Comparison of ENCODE assay signal across 9 cellular contexts in the genomic region with DNA sequence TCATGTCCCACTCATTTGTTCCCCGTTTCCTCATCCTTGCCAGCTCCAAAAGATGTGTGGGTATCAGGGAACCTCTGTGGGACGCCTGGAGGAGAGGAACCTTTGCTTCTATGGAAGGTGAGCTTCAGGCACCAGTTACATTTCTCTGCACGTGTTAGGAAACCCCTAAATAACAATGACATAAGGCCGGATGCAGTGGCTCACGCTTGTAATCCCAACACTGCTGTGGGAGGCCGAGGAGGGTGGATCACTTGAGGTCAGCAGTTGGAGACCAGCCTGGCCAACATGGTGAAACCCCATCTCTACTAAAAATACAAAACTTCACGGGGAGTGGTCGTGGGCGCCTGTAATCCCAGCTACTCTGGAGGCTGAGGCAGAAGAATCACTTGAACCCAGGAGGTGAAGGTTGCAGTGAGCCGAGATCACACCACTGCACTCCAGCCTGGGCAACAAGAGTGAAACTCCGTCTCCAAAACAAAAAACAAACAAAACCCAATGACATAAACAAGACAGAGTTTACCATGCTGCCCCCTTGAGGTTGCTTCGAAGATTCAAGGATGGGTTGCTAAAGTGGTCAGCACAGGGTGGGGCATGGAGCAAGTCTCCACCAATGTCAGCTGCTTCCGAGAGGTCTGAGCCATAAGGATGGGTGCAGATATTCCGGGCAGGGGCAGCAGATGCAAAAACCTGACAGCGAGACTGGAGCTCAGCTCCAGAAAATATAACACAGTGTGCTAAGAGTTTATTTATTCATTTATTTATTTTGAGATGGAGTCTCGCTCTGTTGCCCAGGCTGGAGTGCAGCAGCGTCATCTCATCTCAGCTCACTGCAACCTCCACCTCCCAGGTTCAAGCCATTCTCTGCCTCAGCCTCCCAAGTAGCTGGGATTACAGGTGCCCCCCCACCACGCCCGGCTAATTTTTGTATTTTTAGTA. TPM values are rescaled to one million over a fixed set of nuclear protein-coding genes. Genes with fewer than 3 reads are reported as not detected.
DNase-seq lines count a peak whose midpoint lies in the region; ATAC-seq and TF ChIP-seq lines count a peak whose summit lies in the region.
"Not testable (repeated sequence)": the region's sequence is repeated elsewhere in the genome, so short reads cannot be mapped to it uniquely, and the experiment has no call there.
"Had no signal": no experiment of that assay in that cellular context is flagged by ENCODE, and none has a peak within 500 bp of the region (broad histone marks: within the 10 kb centered on the region; RNA-seq: fewer than 3 reads in every experiment).

No MANE protein-coding gene starts in this region.

- POLR2A ChIA-PET in CD4-positive, alpha-beta T cell (lab: Charles Lee) = interaction anchor here (0.7 to 1.9 kb wide), 2 partner anchors 11 to 305 kb away, joined by 3 to 8 read pairs; a partner anchor contains a TSS

- H3K4me3 ChIP-seq in SU-DHL-6 (ENCODE audit: insufficient read depth, low read length, poor library complexity, severe bottlenecking); fibroblast of pulmonary artery (replicated peaks; ENCODE audit: low read depth, low read length): not testable (repeated sequence)

- H3K4me3 Mint-ChIP-seq in CD4-positive, alpha-beta T cell; activated naive CD8-positive, alpha-beta T cell treated with anti-CD3 and anti-CD28 coated beads, Interleukin-2, amount 50 U/mL, for 24 hours: not testable (repeated sequence)

- peaks cover 80% of the 10 kb centered on the region for H3K36me3 Mint-ChIP-seq in CD4-positive, alpha-beta T cell (ENCODE audit: low read depth)
- H3K36me3 Mint-ChIP-seq in activated naive CD8-positive, alpha-beta T cell treated with anti-CD3 and anti-CD28 coated beads, Interleukin-2, amount 50 U/mL, for 24 hours (ENCODE audit: low read depth) = peaks cover 37% of the 10 kb centered on the region

- H3K9me2 ChIP-seq in SU-DHL-6 (replicated peaks; ENCODE audit: insufficient read depth, low read length) = not testable (repeated sequence)

- H3K4me2 ChIP-seq in SU-DHL-6 (ENCODE audit: low read depth, low read length, poor library complexity, severe bottlenecking) = peak overlapping the region; percentile 20

- peak in 7 of 10 experiments; percentile 18 to 30 (median 23) for DNase-seq in CD4-positive, alpha-beta T cell
- peak; percentile 58 for DNase-seq in NCI-H146 (lab: John Stamatoyannopoulos, UW)
- not testable (repeated sequence) for DNase-seq in activated naive CD8-positive, alpha-beta T cell treated with anti-CD3 and anti-CD28 coated beads, Interleukin-2, amount 50 U/mL, for 24 hours
- peak; percentile 88 for DNase-seq in fibroblast of pulmonary artery (ENCODE audit: low read depth)
- peak; percentile 73 to 85 for DNase-seq in lung microvascular endothelial cell (ENCODE audit: low read depth in 2 of 2)
- peak; percentile 19 for DNase-seq in stimulated activated CD8-positive, alpha-beta memory T cell treated with anti-CD3 and anti-CD28 coated beads, Interleukin-4, amount 100 ng/mL, for 24 hours (ENCODE audit: low read depth)

- peak overlapping the region; percentile 49 for H2AFZ ChIP-seq in SU-DHL-6 (ENCODE audit: low read depth, low read length, severe bottlenecking)

- H3K4me1 Mint-ChIP-seq in CD4-positive, alpha-beta T cell (ENCODE audit: low read depth) = peaks cover 12% of the 10 kb centered on the region
- not testable (repeated sequence) for H3K4me1 Mint-ChIP-seq in activated naive CD8-positive, alpha-beta T cell treated with anti-CD3 and anti-CD28 coated beads, Interleukin-2, amount 50 U/mL, for 24 hours

- H3K9ac ChIP-seq in SU-DHL-6 (ENCODE audit: low read length) = 0 out of 2 replicates have a peak overlapping the region, but pooled peaks have one; percentile 13

- H3K36me3 ChIP-seq in SU-DHL-6 (ENCODE audit: low read length) = not testable (repeated sequence)

- H3K27me3 ChIP-seq in CD4-positive, alpha-beta T cell (ENCODE audit: control insufficient read depth, insufficient read depth, low read length); SU-DHL-6 (ENCODE audit: low read length): not testable (repeated sequence)

- H4K20me1 ChIP-seq in SU-DHL-6 (ENCODE audit: low read depth, low read length) = not testable (repeated sequence)

- H3K9me3 ChIP-seq in CD4-positive, alpha-beta T cell (ENCODE audit: control insufficient read depth, low read length); SU-DHL-6 (ENCODE audit: insufficient read depth, low read length): not testable (repeated sequence)

- H3K9me3 Mint-ChIP-seq in CD4-positive, alpha-beta T cell; activated naive CD8-positive, alpha-beta T cell treated with anti-CD3 and anti-CD28 coated beads, Interleukin-2, amount 50 U/mL, for 24 hours: not testable (repeated sequence)

- not testable (repeated sequence) for H3F3A ChIP-seq in SU-DHL-6 (ENCODE audit: insufficient read depth)

- intact Hi-C loops in CD4-positive, alpha-beta T cell (cut with DNase I, micrococcal nuclease) = loop anchor here in 1 of 2 experiments (5.0 kb wide), 1 partner anchor 36 kb away; a partner anchor contains a TSS

- CTCF ChIA-PET in CD4-positive, alpha-beta T cell (lab: Charles Lee) = interaction anchor here (1.3 to 1.8 kb wide), 5 partner anchors 11 to 140 kb away, joined by 3 to 6 read pairs (median 4); a partner anchor contains a TSS

- H3K27me3 Mint-ChIP-seq in CD4-positive, alpha-beta T cell; activated naive CD8-positive, alpha-beta T cell treated with anti-CD3 and anti-CD28 coated beads, Interleukin-2, amount 50 U/mL, for 24 hours: not testable (repeated sequence)

- peak overlapping the region; percentile 85 for H3K27ac Mint-ChIP-seq in CD4-positive, alpha-beta T cell
- peak overlapping the region; percentile 42 for H3K27ac Mint-ChIP-seq in activated naive CD8-positive, alpha-beta T cell treated with anti-CD3 and anti-CD28 coated beads, Interleukin-2, amount 50 U/mL, for 24 hours

- not testable (repeated sequence) for H3K79me2 ChIP-seq in SU-DHL-6 (ENCODE audit: insufficient read depth, low read length)

- TF ChIP-seq CTCF in CD4-positive, alpha-beta T cell (IDR thresholded peaks at IDR 0.05) = peak; percentile 62
- TF ChIP-seq CTCF in SU-DHL-6 (IDR thresholded peaks at IDR 0.05; ENCODE audit: insufficient read depth, low read length, poor library complexity, severe bottlenecking) = peak; percentile 48
- peak; percentile 66 for TF ChIP-seq CTCF in fibroblast of pulmonary artery (IDR thresholded peaks at IDR 0.05; ENCODE audit: low read length, missing control alignments)

- ATAC-seq in CD4-positive, alpha-beta T cell (ENCODE audit: poor library complexity) = peak; percentile 76
- peak; percentile 49 for ATAC-seq in GM21529 (IDR thresholded peaks at IDR 0.05; ENCODE audit: unreplicated experiment)
- not testable (repeated sequence) for ATAC-seq in activated naive CD8-positive, alpha-beta T cell treated with anti-CD3 and anti-CD28 coated beads, Interleukin-2, amount 50 U/mL, for 24 hours

- H3K27ac ChIP-seq in CD4-positive, alpha-beta T cell (ENCODE audit: low read depth, low read length) = peak overlapping the region; percentile 40
- H3K27ac ChIP-seq in SU-DHL-6 (ENCODE audit: low read depth, low read length) = peak overlapping the region; percentile 28; the same call in 1 of the 2 replicates

RNA-seq across cellular contexts. Expression of a gene that starts 11.4 kb away (rescaled TPM):
- total RNA-seq in CD4-positive, alpha-beta T cell = 10 to 100 TPM; 25.0 to 26.7 TPM
- 1.2 and 4.1 TPM in 2 replicates for total RNA-seq in lung microvascular endothelial cell

RNA-seq across cellular contexts. Expression of a gene that starts 15.0 kb away (rescaled TPM):
- not detected for total RNA-seq in CD4-positive, alpha-beta T cell
- not detected in 2 replicates for total RNA-seq in lung microvascular endothelial cell
- total RNA-seq: lower leg skin had no signal

RNA-seq across cellular contexts. Expression of a gene that starts 18.9 kb away (rescaled TPM):
- total RNA-seq in CD4-positive, alpha-beta T cell = under 1 TPM in 1 of 2 experiments, not detected in 1; 0.25 TPM
- total RNA-seq in lung microvascular endothelial cell = not detected in 2 replicates

RNA-seq across cellular contexts. Expression of a gene that starts 29.6 kb away (rescaled TPM):
- under 1 TPM; 0.39 to 0.49 TPM for total RNA-seq in CD4-positive, alpha-beta T cell
- 0.22 TPM in 1 of 2 replicates, not detected in the other for total RNA-seq in lung microvascular endothelial cell

RNA-seq across cellular contexts. Expression of a gene that starts 36.8 kb away (rescaled TPM):
- total RNA-seq in CD4-positive, alpha-beta T cell = 10 to 100 TPM; 14.6 to 16.3 TPM
- 1.3 and 2.2 TPM in 2 replicates for total RNA-seq in lung microvascular endothelial cell
